8 cellular contexts compared by ENCODE assay signal in genomic region chr19:36972594-36972993, GRCh38. TPM values are rescaled to one million over a fixed set of nuclear protein-coding genes. Genes with fewer than 3 reads are reported as not detected.
DNase-seq lines count a peak whose midpoint lies in the region; ATAC-seq, FAIRE-seq and TF ChIP-seq lines count a peak whose summit lies in the region.

No MANE protein-coding gene starts in this region.

- POLR2A ChIA-PET in CD4-positive, alpha-beta T cell (lab: Charles Lee): interaction anchor here (1.2 to 1.8 kb wide), 4 partner anchors 105 to 495 kb away, joined by 5 to 10 read pairs (median 6); partner anchors contain the start of genes ZNF345, ZNF383, ZNF420 and ZNF569

- FAIRE-seq in HTR-8/SVneo (lab: Jason Lieb, UNC): no peak

- peaks cover 45% of the 10 kb centered on the region for H3K36me3 Mint-ChIP-seq in CD4-positive, alpha-beta T cell (ENCODE audit: low read depth)

- H3K27ac Mint-ChIP-seq in CD4-positive, alpha-beta T cell: peak overlapping the region; percentile 94

- H3K4me3 ChIP-seq in ovary: peak overlapping the region; percentile 56

- intact Hi-C loops in CD4-positive, alpha-beta T cell (cut with DNase I, micrococcal nuclease): loop anchor here (2.0 to 10.0 kb wide), 8 partner anchors 56 to 858 kb away; partner anchors contain the start of genes ZNF383 (in 2 of the 2), OVOL3 (in 1 of the 2), POLR2I (in 1 of the 2) and TBCB (in 1 of the 2)
- intact Hi-C loops in ovary (cut with DNase I): no loop called here

- WGBS in ovary, 3 donors: 18 to 35% (median 23%) methylated on average over 26 of the region's 26 CpGs

- no peak for TF ChIP-seq EP300 in ovary (IDR thresholded peaks at IDR 0.05)

- no peaks in the 10 kb centered on the region for H3K36me3 ChIP-seq in ovary

- no peak for TF ChIP-seq CTCF in CD4-positive, alpha-beta T cell (IDR thresholded peaks at IDR 0.05)
- no peak for TF ChIP-seq CTCF in ovary (IDR thresholded peaks at IDR 0.05)

- no peaks in the 10 kb centered on the region for H3K27me3 ChIP-seq in CD4-positive, alpha-beta T cell (ENCODE audit: control insufficient read depth, insufficient read depth, low read length)
- no peaks in the 10 kb centered on the region for H3K27me3 ChIP-seq in ovary

- no peaks in the 10 kb centered on the region for H3K9me3 ChIP-seq in CD4-positive, alpha-beta T cell (ENCODE audit: control insufficient read depth, low read length)
- H3K9me3 ChIP-seq in ovary: no peaks in the 10 kb centered on the region

- no peak for TF ChIP-seq POLR2A in ovary (IDR thresholded peaks at IDR 0.05)

- H3K27me3 Mint-ChIP-seq in CD4-positive, alpha-beta T cell: no peaks in the 10 kb centered on the region

- peaks cover 16% of the 10 kb centered on the region for H3K4me1 Mint-ChIP-seq in CD4-positive, alpha-beta T cell (ENCODE audit: low read depth)

- peaks cover 3% of the 10 kb centered on the region for H3K9me3 Mint-ChIP-seq in CD4-positive, alpha-beta T cell

- H3K4me3 Mint-ChIP-seq in CD4-positive, alpha-beta T cell: peak overlapping the region; percentile 92

- CTCF ChIA-PET in CD4-positive, alpha-beta T cell (lab: Charles Lee): interaction anchor here (0.6 to 1.6 kb wide), 20 partner anchors 14 to 808 kb away, joined by 3 to 11 read pairs (median 4); partner anchors contain the start of genes ZNF345, ZNF420, ZNF570 and ZNF585A

- H3K4me1 ChIP-seq in ovary (ENCODE audit: insufficient read depth): peaks cover 4% of the 10 kb centered on the region

- ATAC-seq in CD4-positive, alpha-beta T cell (ENCODE audit: poor library complexity): no peak
- peak; percentile 8 for ATAC-seq in esophagus mucosa
- no peak for ATAC-seq in GM19452 (IDR thresholded peaks at IDR 0.05; ENCODE audit: unreplicated experiment)

- peak in 1 of 10 experiments; percentile 4 for DNase-seq in CD4-positive, alpha-beta T cell
- DNase-seq in SK-N-DZ (ENCODE audit: low spot score) (peak; percentile 1), ovary (no peak), HTR-8/SVneo (ENCODE audit: insufficient read length, low spot score) (no peak), putamen (ENCODE audit: low spot score) (no peak), iPS-NIHi11 (ENCODE audit: low spot score) (no peak)

- H3K27ac ChIP-seq in CD4-positive, alpha-beta T cell (ENCODE audit: low read depth, low read length): peak overlapping the region; percentile 57
- H3K27ac ChIP-seq in ovary: peak overlapping the region in 1 of 2 donors; percentile 75

RNA-seq across cellular contexts. Expression of gene ZNF568, which starts 56.5 kb away (rescaled TPM):
- 1 to 10 TPM; 3.0 to 4.2 TPM for total RNA-seq in CD4-positive, alpha-beta T cell
- 7.3 and 12.6 TPM in 2 replicates for polyA plus RNA-seq in SK-N-DZ (2014; cell fraction: cytosol; rRNA removed)
- 7.1 and 7.6 TPM in 2 replicates for polyA plus RNA-seq in SK-N-DZ (2014; cell fraction: nucleus; rRNA removed)
- 3.5 TPM for total RNA-seq in esophagus mucosa
- 10 to 100 TPM; 11.1 to 25.3 (median 15.6) TPM for total RNA-seq in ovary
- polyA plus RNA-seq in ovary: 1 to 10 TPM; 9.5 to 9.8 TPM

RNA-seq across cellular contexts. Expression of gene ZNF829, which starts 56.5 kb away (rescaled TPM):
- total RNA-seq in CD4-positive, alpha-beta T cell: 1 to 10 TPM; 3.8 to 4.4 TPM
- polyA plus RNA-seq in SK-N-DZ (2014; cell fraction: cytosol; rRNA removed): 3.8 and 4.3 TPM in 2 replicates
- polyA plus RNA-seq in SK-N-DZ (2014; cell fraction: nucleus; rRNA removed): 4.4 and 6.4 TPM in 2 replicates
- total RNA-seq in esophagus mucosa: 1.5 TPM
- 1 to 10 TPM; 3.1 to 7.5 (median 6.3) TPM for total RNA-seq in ovary
- polyA plus RNA-seq in ovary: 1 to 10 TPM; 2.6 to 2.9 TPM

Comparison
In these comparisons a context has a peak if more than half of its experiments do, and no peak if none do; other contexts are left out.
1. intact Hi-C loops: an anchor here in CD4-positive, alpha-beta T cell (2.0 to 10.0 kb wide); none called in ovary.